ENCODE assay signal across 8 cellular contexts in genomic region chr14:73713206-73713803, GRCh38. TPM values are rescaled to one million over a fixed set of nuclear protein-coding genes. Genes with fewer than 3 reads are reported as not detected.
DNase-seq lines count a peak whose midpoint lies in the region; ATAC-seq, FAIRE-seq and TF ChIP-seq lines count a peak whose summit lies in the region.

No MANE protein-coding gene starts in this region.

- no peaks in the 10 kb centered on the region for H3K9me3 ChIP-seq in NT2/D1 (ENCODE audit: insufficient read depth, low read length)
- no peaks in the 10 kb centered on the region for H3K9me3 ChIP-seq in endodermal cell (ENCODE audit: control insufficient read depth, low read length)
- H3K9me3 ChIP-seq in neuronal stem cell (replicated peaks in 1 of 2; ENCODE audit: control insufficient read depth in 2 of 2, insufficient read depth in 1 of 2, low read depth in 1 of 2, low read length in 2 of 2): peaks cover 0 to 2% of the 10 kb centered on the region in 2 donors

- H3K4me3 ChIP-seq in NT2/D1 (ENCODE audit: insufficient read length, low read depth) (peak overlapping the region; percentile 89), endodermal cell (ENCODE audit: low read length) (peak overlapping the region; percentile 97), neuronal stem cell (ENCODE audit: low read length in 2 of 2) (peak overlapping the region; percentile 95 to 99)

- no peak overlapping the region for H4K8ac ChIP-seq in neuronal stem cell (ENCODE audit: low read depth, low read length)

- H4K91ac ChIP-seq in neuronal stem cell (ENCODE audit: low read depth, low read length, poor library complexity): no peak overlapping the region

- 0 to 2% methylated on average over 13 to 21 of the region's 21 CpGs for WGBS in endodermal cell (ENCODE audit: insufficient coverage in 1 of 2, insufficient read length in 1 of 2), 2 experiments
- WGBS in neuronal stem cell (ENCODE audit: extremely low coverage in 2 of 2, insufficient read length in 2 of 2, insufficient replicate concordance in 1 of 2), 2 donors: no CpG with 5 or more reads among the region's 21 CpGs

- peak overlapping the region; percentile 99 for H3K14ac ChIP-seq in neuronal stem cell (ENCODE audit: low read length)

- peak overlapping the region; percentile 91 for H2BK5ac ChIP-seq in neuronal stem cell (ENCODE audit: low read length)

- H3K36me3 Mint-ChIP-seq in endodermal cell (ENCODE audit: low read depth): peaks cover 19% of the 10 kb centered on the region

- H3K18ac ChIP-seq in neuronal stem cell (ENCODE audit: low read length): peak overlapping the region; percentile 98

- H3K79me1 ChIP-seq in neuronal stem cell (ENCODE audit: low read depth, low read length): peaks cover 9% of the 10 kb centered on the region

- H3K27me3 ChIP-seq in NT2/D1 (ENCODE audit: insufficient read depth, insufficient read length) (no peaks in the 10 kb centered on the region), endodermal cell (ENCODE audit: control insufficient read depth, insufficient read depth, low read length, poor library complexity, severe bottlenecking) (no peaks in the 10 kb centered on the region), neuronal stem cell (ENCODE audit: control insufficient read depth in 3 of 3, insufficient read depth in 3 of 3, low read depth in 1 of 3, low read length in 3 of 3) (no peaks in the 10 kb centered on the region)

- peak overlapping the region; percentile 66 for H2AK5ac ChIP-seq in neuronal stem cell (ENCODE audit: low read depth, low read length)

- H2BK15ac ChIP-seq in neuronal stem cell (ENCODE audit: low read length): peak overlapping the region; percentile 97

- peak overlapping the region; percentile 61 for H2BK120ac ChIP-seq in neuronal stem cell (ENCODE audit: low read depth, low read length)

- no peak for FAIRE-seq in GM19239 (lab: Jason Lieb, UNC)

- peak overlapping the region; percentile 98 for H3K4ac ChIP-seq in neuronal stem cell (ENCODE audit: low read length)

- ATAC-seq in GM21367 (IDR thresholded peaks at IDR 0.05; ENCODE audit: unreplicated experiment): peak; percentile 4

- H3K27ac ChIP-seq in endodermal cell (ENCODE audit: low read depth, low read length): peak overlapping the region; percentile 95
- peak overlapping the region; percentile 96 for H3K27ac ChIP-seq in neuronal stem cell (replicated peaks; ENCODE audit: low read length)

- H3K4me2 ChIP-seq in neuronal stem cell (ENCODE audit: insufficient read depth, low read length, poor library complexity, severe bottlenecking): peak overlapping the region; percentile 96

- H3K27ac Mint-ChIP-seq in endodermal cell: peak overlapping the region; percentile 96

- H3K4me3 Mint-ChIP-seq in endodermal cell: peak overlapping the region; percentile 96

- H3K27me3 Mint-ChIP-seq in endodermal cell (ENCODE audit: insufficient read depth): no peaks in the 10 kb centered on the region

- H3K4me1 Mint-ChIP-seq in endodermal cell: peaks cover 31% of the 10 kb centered on the region

- peaks cover 29% of the 10 kb centered on the region for H3K36me3 ChIP-seq in NT2/D1 (ENCODE audit: insufficient read depth, insufficient read length, low read length)
- H3K36me3 ChIP-seq in endodermal cell (ENCODE audit: control insufficient read depth, insufficient read depth, low read length): peaks cover 22% of the 10 kb centered on the region
- H3K36me3 ChIP-seq in neuronal stem cell (replicated peaks in 1 of 2; ENCODE audit: control insufficient read depth in 2 of 2, insufficient read depth in 2 of 2, low read length in 2 of 2): peaks cover 2 to 47% of the 10 kb centered on the region in 2 donors

- H2BK12ac ChIP-seq in neuronal stem cell (ENCODE audit: low read length): no peak overlapping the region

- H3K9ac ChIP-seq in NT2/D1 (ENCODE audit: insufficient read length, low read depth): peak overlapping the region; percentile 95
- peak overlapping the region; percentile 81 for H3K9ac ChIP-seq in endodermal cell (ENCODE audit: extremely low read depth, low read length, poor library complexity, severe bottlenecking)
- H3K9ac ChIP-seq in neuronal stem cell (ENCODE audit: low read depth, low read length, poor library complexity): peak overlapping the region; percentile 97

- peak overlapping the region; percentile 97 for H3K23ac ChIP-seq in neuronal stem cell (ENCODE audit: low read depth, low read length, poor library complexity)

- TF ChIP-seq CTCF in endodermal cell (conservative IDR thresholded peaks at IDR 0.05): no peak

- peak overlapping the region; percentile 93 for H2AFZ ChIP-seq in neuronal stem cell (ENCODE audit: low read length)

- H3K4me1 ChIP-seq in NT2/D1 (ENCODE audit: insufficient read depth, insufficient read length) (peaks cover 5% of the 10 kb centered on the region), endodermal cell (ENCODE audit: control insufficient read depth, insufficient read depth, low read length) (no peaks in the 10 kb centered on the region), neuronal stem cell (ENCODE audit: control insufficient read depth in 2 of 2, insufficient read depth in 1 of 2, low read depth in 1 of 2, low read length in 2 of 2) (peaks cover 17 to 21% of the 10 kb centered on the region in 2 donors)

- H3K9me3 Mint-ChIP-seq in endodermal cell: no peaks in the 10 kb centered on the region

- no peak for DNase-seq in NT2/D1 (ENCODE audit: low read depth, low spot score)
- no peak for DNase-seq in endodermal cell
- no peak for DNase-seq in neuronal stem cell (ENCODE audit: low spot score)
- DNase-seq in islet precursor cell: no peak
- no peak for DNase-seq in GM19239 (ENCODE audit: insufficient read length, low spot score)
- DNase-seq in NCI-H187 treated with DMSO at 0.1 percent for 48 hours (lab: John Stamatoyannopoulos, UW): no peak
- DNase-seq in activated effector memory CD4-positive, alpha-beta T cell treated with anti-CD3 and anti-CD28 coated beads, Interleukin-2, amount 50 U/mL, for 16 hours: no peak

RNA-seq across cellular contexts. Expression of gene PNMA1, which starts 0.9 kb away (rescaled TPM):
- 10 to 100 TPM; 66.9 to 70.4 TPM for total RNA-seq in endodermal cell
- 114 TPM for polyA plus RNA-seq in endodermal cell (2013, experiment 1 of 2)
- polyA plus RNA-seq in endodermal cell (2013, experiment 2 of 2): 103 TPM
- 48.0 TPM for polyA plus RNA-seq in neuronal stem cell (2013, experiment 1 of 2)
- polyA plus RNA-seq in neuronal stem cell (2013, experiment 2 of 2): 49.4 TPM
